In the genomic region with DNA sequence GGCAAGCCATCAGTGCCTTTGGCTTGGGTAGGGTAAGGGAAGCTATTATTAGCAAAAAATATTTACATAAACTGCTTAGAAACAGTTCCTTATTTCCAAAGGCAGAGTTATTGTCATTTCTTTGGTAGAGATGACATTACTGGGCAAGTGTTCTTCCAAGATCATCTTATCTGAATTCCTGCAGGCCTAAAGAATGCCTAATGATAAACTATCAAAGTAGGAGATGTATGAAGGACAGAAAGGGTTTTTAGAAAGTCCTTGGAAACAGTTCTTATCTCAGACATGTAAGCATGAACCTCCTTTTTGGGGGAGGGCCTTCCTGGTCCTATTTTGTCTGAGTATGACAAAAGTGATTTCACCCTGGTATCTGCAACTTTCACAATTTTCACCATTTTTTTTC, we compare ENCODE assay signal across 1 cellular context.
A peak's percentile ranks its signal among the peaks of the same experiment; 100 is the strongest.
TF ChIP-seq lines count a peak whose summit lies in the region.

No MANE protein-coding gene starts in this region.

TF ChIP-seq in K562, 482 proteins besides CTCF, POLR2A, EP300 and RAD21 (continued from another document and continues in another):
- TF ChIP-seq, protein P1, sequence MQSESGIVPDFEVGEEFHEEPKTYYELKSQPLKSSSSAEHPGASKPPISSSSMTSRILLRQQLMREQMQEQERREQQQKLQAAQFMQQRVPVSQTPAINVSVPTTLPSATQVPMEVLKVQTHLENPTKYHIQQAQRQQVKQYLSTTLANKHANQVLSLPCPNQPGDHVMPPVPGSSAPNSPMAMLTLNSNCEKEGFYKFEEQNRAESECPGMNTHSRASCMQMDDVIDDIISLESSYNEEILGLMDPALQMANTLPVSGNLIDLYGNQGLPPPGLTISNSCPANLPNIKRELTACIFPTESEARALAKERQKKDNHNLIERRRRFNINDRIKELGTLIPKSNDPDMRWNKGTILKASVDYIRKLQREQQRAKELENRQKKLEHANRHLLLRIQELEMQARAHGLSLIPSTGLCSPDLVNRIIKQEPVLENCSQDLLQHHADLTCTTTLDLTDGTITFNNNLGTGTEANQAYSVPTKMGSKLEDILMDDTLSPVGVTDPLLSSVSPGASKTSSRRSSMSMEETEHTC (IDR thresholded peaks at IDR 0.05): no peak
- TF ChIP-seq TSC22D4 (tag; IDR thresholded peaks at IDR 0.05) (no peak), CREB1 (IDR thresholded peaks at IDR 0.05) (no peak), CREB1 (CRISPR knock-in tag; IDR thresholded peaks at IDR 0.05) (no peak), ZSCAN32 (CRISPR knock-in tag; IDR thresholded peaks at IDR 0.05) (no peak), PYGO2 (tag; IDR thresholded peaks at IDR 0.05) (no peak), ZBTB40 (IDR thresholded peaks at IDR 0.05) (no peak), ZBTB40 (CRISPR knock-in tag; IDR thresholded peaks at IDR 0.05) (no peak), KHSRP (IDR thresholded peaks at IDR 0.05) (no peak), NFIC (IDR thresholded peaks at IDR 0.05) (peak; percentile 67), NONO (IDR thresholded peaks at IDR 0.05; ENCODE audit: low read depth in 2 of 2, low read length in 1 of 2) (0 out of 4 replicates have a peak, but pooled peaks of 1 of the 2 experiments have one; percentile 53), CC2D1A (IDR thresholded peaks at IDR 0.05) (peak; percentile 73; the same call in 1 of the 2 replicates), ETV6 (IDR thresholded peaks at IDR 0.05; ENCODE audit: borderline replicate concordance in 1 of 2, low read depth in 2 of 2, low read length in 1 of 2) (no peak), ETV6 (CRISPR knock-in tag; IDR thresholded peaks at IDR 0.05; ENCODE audit: borderline replicate concordance) (no peak), SRSF7 (optimal IDR thresholded peaks at IDR 0.05; ENCODE audit: low read depth, low read length) (no peak), PRDM10 (IDR thresholded peaks at IDR 0.05; ENCODE audit: partially characterized antibody) (no peak), HNRNPUL1 (IDR thresholded peaks at IDR 0.05; ENCODE audit: low read length) (no peak), ZNF707 (CRISPR knock-in tag; conservative IDR thresholded peaks at IDR 0.05) (no peak), ZNF592 (IDR thresholded peaks at IDR 0.05) (peak; percentile 25; the same call in 1 of the 2 replicates), CBX1 (IDR thresholded peaks at IDR 0.05; ENCODE audit: low read depth) (no peak), ARHGAP35 (IDR thresholded peaks at IDR 0.05; ENCODE audit: partially characterized antibody) (no peak), GATAD2B (IDR thresholded peaks at IDR 0.05; ENCODE audit: borderline replicate concordance) (peak; percentile 92), MEF2D (tag; conservative IDR thresholded peaks at IDR 0.05; ENCODE audit: low read depth) (peak; percentile 74), RBBP5 (IDR thresholded peaks at IDR 0.05; ENCODE audit: borderline replicate concordance, insufficient read depth, low read length, poor library complexity, severe bottlenecking) (no peak)
- TF ChIP-seq, protein P2, sequence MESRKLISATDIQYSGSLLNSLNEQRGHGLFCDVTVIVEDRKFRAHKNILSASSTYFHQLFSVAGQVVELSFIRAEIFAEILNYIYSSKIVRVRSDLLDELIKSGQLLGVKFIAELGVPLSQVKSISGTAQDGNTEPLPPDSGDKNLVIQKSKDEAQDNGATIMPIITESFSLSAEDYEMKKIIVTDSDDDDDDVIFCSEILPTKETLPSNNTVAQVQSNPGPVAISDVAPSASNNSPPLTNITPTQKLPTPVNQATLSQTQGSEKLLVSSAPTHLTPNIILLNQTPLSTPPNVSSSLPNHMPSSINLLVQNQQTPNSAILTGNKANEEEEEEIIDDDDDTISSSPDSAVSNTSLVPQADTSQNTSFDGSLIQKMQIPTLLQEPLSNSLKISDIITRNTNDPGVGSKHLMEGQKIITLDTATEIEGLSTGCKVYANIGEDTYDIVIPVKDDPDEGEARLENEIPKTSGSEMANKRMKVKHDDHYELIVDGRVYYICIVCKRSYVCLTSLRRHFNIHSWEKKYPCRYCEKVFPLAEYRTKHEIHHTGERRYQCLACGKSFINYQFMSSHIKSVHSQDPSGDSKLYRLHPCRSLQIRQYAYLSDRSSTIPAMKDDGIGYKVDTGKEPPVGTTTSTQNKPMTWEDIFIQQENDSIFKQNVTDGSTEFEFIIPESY (CRISPR knock-in tag; IDR thresholded peaks at IDR 0.05): no peak
- TF ChIP-seq, protein P3, sequence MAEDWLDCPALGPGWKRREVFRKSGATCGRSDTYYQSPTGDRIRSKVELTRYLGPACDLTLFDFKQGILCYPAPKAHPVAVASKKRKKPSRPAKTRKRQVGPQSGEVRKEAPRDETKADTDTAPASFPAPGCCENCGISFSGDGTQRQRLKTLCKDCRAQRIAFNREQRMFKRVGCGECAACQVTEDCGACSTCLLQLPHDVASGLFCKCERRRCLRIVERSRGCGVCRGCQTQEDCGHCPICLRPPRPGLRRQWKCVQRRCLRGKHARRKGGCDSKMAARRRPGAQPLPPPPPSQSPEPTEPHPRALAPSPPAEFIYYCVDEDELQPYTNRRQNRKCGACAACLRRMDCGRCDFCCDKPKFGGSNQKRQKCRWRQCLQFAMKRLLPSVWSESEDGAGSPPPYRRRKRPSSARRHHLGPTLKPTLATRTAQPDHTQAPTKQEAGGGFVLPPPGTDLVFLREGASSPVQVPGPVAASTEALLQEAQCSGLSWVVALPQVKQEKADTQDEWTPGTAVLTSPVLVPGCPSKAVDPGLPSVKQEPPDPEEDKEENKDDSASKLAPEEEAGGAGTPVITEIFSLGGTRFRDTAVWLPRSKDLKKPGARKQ (CRISPR knock-in tag; IDR thresholded peaks at IDR 0.05): no peak
- TF ChIP-seq, protein P4, sequence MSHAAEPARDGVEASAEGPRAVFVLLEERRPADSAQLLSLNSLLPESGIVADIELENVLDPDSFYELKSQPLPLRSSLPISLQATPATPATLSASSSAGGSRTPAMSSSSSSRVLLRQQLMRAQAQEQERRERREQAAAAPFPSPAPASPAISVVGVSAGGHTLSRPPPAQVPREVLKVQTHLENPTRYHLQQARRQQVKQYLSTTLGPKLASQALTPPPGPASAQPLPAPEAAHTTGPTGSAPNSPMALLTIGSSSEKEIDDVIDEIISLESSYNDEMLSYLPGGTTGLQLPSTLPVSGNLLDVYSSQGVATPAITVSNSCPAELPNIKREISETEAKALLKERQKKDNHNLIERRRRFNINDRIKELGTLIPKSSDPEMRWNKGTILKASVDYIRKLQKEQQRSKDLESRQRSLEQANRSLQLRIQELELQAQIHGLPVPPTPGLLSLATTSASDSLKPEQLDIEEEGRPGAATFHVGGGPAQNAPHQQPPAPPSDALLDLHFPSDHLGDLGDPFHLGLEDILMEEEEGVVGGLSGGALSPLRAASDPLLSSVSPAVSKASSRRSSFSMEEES (CRISPR knock-in tag; IDR thresholded peaks at IDR 0.05): no peak
